Comparison of ENCODE assay signal across 1 cellular context in genomic region chr1:145996433-145997155, GRCh38.
TF ChIP-seq lines count a peak whose summit lies in the region.

TXNIP (minus strand) TSS chr1:145996579; CDS start chr1:145996266, 313 bp downstream.

TF ChIP-seq in liver, 16 proteins besides CTCF, POLR2A, EP300 and RAD21 (continued from another document):
- peak; percentile 95 for TF ChIP-seq REST (IDR thresholded peaks at IDR 0.05)
- peak; percentile 96 for TF ChIP-seq YY1 (IDR thresholded peaks at IDR 0.05)
- peak in 1 of 2 donors; percentile 52 for TF ChIP-seq EGR1 (IDR thresholded peaks at IDR 0.05; ENCODE audit: low read depth in 2 of 2)
- TF ChIP-seq GABPA (IDR thresholded peaks at IDR 0.05 in 1 of 2, conservative IDR thresholded peaks at IDR 0.05 in 1 of 2) = peak in 1 of 2 donors; percentile 40
- TF ChIP-seq SP1 (IDR thresholded peaks at IDR 0.05) = peak; percentile 96
- TF ChIP-seq HNF4G (IDR thresholded peaks at IDR 0.05) = no peak
- peak; percentile 91 for TF ChIP-seq FOXA2 (IDR thresholded peaks at IDR 0.05)
- TF ChIP-seq ZBTB33 (IDR thresholded peaks at IDR 0.05) = no peak
- TF ChIP-seq TAF1 (conservative IDR thresholded peaks at IDR 0.05) = peak; percentile 100
- TF ChIP-seq JUND (IDR thresholded peaks at IDR 0.05) = peak in 1 of 2 donors; percentile 41
- TF ChIP-seq HNF4A (conservative IDR thresholded peaks at IDR 0.05) = peak in 1 of 2 donors; percentile 62
- TF ChIP-seq FOXA1 (IDR thresholded peaks at IDR 0.05) = peak; percentile 94
TF ChIP-seq in liver: peak in this region for 13.
